1 cellular context compared by ENCODE assay signal in genomic region chr15:89958107-89958805, GRCh38.
TF ChIP-seq lines count a peak whose summit lies in the region.

No MANE protein-coding gene starts in this region.

TF ChIP-seq in HepG2, 621 proteins besides CTCF, POLR2A, EP300 and RAD21 (continued from another document and continues in another):
- TF ChIP-seq, protein P1, sequence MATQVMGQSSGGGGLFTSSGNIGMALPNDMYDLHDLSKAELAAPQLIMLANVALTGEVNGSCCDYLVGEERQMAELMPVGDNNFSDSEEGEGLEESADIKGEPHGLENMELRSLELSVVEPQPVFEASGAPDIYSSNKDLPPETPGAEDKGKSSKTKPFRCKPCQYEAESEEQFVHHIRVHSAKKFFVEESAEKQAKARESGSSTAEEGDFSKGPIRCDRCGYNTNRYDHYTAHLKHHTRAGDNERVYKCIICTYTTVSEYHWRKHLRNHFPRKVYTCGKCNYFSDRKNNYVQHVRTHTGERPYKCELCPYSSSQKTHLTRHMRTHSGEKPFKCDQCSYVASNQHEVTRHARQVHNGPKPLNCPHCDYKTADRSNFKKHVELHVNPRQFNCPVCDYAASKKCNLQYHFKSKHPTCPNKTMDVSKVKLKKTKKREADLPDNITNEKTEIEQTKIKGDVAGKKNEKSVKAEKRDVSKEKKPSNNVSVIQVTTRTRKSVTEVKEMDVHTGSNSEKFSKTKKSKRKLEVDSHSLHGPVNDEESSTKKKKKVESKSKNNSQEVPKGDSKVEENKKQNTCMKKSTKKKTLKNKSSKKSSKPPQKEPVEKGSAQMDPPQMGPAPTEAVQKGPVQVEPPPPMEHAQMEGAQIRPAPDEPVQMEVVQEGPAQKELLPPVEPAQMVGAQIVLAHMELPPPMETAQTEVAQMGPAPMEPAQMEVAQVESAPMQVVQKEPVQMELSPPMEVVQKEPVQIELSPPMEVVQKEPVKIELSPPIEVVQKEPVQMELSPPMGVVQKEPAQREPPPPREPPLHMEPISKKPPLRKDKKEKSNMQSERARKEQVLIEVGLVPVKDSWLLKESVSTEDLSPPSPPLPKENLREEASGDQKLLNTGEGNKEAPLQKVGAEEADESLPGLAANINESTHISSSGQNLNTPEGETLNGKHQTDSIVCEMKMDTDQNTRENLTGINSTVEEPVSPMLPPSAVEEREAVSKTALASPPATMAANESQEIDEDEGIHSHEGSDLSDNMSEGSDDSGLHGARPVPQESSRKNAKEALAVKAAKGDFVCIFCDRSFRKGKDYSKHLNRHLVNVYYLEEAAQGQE (IDR thresholded peaks at IDR 0.05; ENCODE audit: borderline replicate concordance in 1 of 2, low read depth in 1 of 2, low read length in 2 of 2) = no peak
- TF ChIP-seq GATA4 (IDR thresholded peaks at IDR 0.05; ENCODE audit: borderline replicate concordance, low read depth) (no peak), ZNF224 (CRISPR knock-in tag; IDR thresholded peaks at IDR 0.05) (no peak), ZNF253 (CRISPR knock-in tag; IDR thresholded peaks at IDR 0.05; ENCODE audit: borderline replicate concordance) (no peak), NFYC (CRISPR knock-in tag; IDR thresholded peaks at IDR 0.05) (no peak), ZNF660 (CRISPR knock-in tag; IDR thresholded peaks at IDR 0.05; ENCODE audit: borderline replicate concordance, low read depth) (no peak), RXRB (CRISPR knock-in tag; IDR thresholded peaks at IDR 0.05; ENCODE audit: borderline replicate concordance) (no peak), JARID2 (CRISPR knock-in tag; IDR thresholded peaks at IDR 0.05; ENCODE audit: insufficient replicate concordance) (no peak), ZNF788 (CRISPR knock-in tag; IDR thresholded peaks at IDR 0.05; ENCODE audit: borderline replicate concordance) (peak; percentile 62; the same call in 1 of the 2 replicates), RBAK (CRISPR knock-in tag; IDR thresholded peaks at IDR 0.05) (no peak), ZFP62 (CRISPR knock-in tag; IDR thresholded peaks at IDR 0.05) (no peak), ZNF282 (IDR thresholded peaks at IDR 0.05; ENCODE audit: partially characterized antibody) (no peak), HOXA5 (CRISPR knock-in tag; IDR thresholded peaks at IDR 0.05) (no peak), MEF2D (CRISPR knock-in tag; IDR thresholded peaks at IDR 0.05) (no peak), MTF1 (CRISPR knock-in tag; IDR thresholded peaks at IDR 0.05) (no peak), MIER2 (CRISPR knock-in tag; IDR thresholded peaks at IDR 0.05) (no peak), ZNF619 (CRISPR knock-in tag; IDR thresholded peaks at IDR 0.05) (no peak), JUN (CRISPR knock-in tag; IDR thresholded peaks at IDR 0.05) (no peak), ZNF143 (CRISPR knock-in tag; IDR thresholded peaks at IDR 0.05) (peak; percentile 81), ZNF18 (CRISPR knock-in tag; IDR thresholded peaks at IDR 0.05; ENCODE audit: insufficient replicate concordance) (no peak), ATF7 (IDR thresholded peaks at IDR 0.05) (no peak), ATF7 (CRISPR knock-in tag; IDR thresholded peaks at IDR 0.05) (no peak), ZNF17 (CRISPR knock-in tag; IDR thresholded peaks at IDR 0.05) (no peak), STAT5B (CRISPR knock-in tag; IDR thresholded peaks at IDR 0.05) (no peak), ZBTB7A (CRISPR knock-in tag; IDR thresholded peaks at IDR 0.05) (no peak), PHF21A (CRISPR knock-in tag; IDR thresholded peaks at IDR 0.05) (0 out of 2 replicates have a peak, but pooled peaks have one; percentile 26), PHB2 (IDR thresholded peaks at IDR 0.05; ENCODE audit: partially characterized antibody) (no peak), ZMAT3 (CRISPR knock-in tag; conservative IDR thresholded peaks at IDR 0.05) (no peak), ZNF225 (CRISPR knock-in tag; IDR thresholded peaks at IDR 0.05) (no peak), IRF2 (CRISPR knock-in tag; IDR thresholded peaks at IDR 0.05) (no peak), ZNF792 (CRISPR knock-in tag; IDR thresholded peaks at IDR 0.05) (no peak), ATF1 (CRISPR knock-in tag; IDR thresholded peaks at IDR 0.05) (no peak), KDM5B (CRISPR knock-in tag; IDR thresholded peaks at IDR 0.05; ENCODE audit: borderline replicate concordance) (peak; percentile 30; the same call in 1 of the 2 replicates), SOX5 (CRISPR knock-in tag; IDR thresholded peaks at IDR 0.05; ENCODE audit: borderline replicate concordance) (no peak), SPEN (CRISPR knock-in tag; IDR thresholded peaks at IDR 0.05; ENCODE audit: low read depth) (no peak), ZNF883 (CRISPR knock-in tag; IDR thresholded peaks at IDR 0.05; ENCODE audit: not compliant biosample characterization) (no peak), MAF1 (CRISPR knock-in tag; IDR thresholded peaks at IDR 0.05; ENCODE audit: borderline replicate concordance) (no peak), GLI4 (CRISPR knock-in tag; IDR thresholded peaks at IDR 0.05; ENCODE audit: borderline replicate concordance) (no peak), ZFX (CRISPR knock-in tag; IDR thresholded peaks at IDR 0.05; ENCODE audit: low read depth) (peak; percentile 72)
- TF ChIP-seq, protein P2, sequence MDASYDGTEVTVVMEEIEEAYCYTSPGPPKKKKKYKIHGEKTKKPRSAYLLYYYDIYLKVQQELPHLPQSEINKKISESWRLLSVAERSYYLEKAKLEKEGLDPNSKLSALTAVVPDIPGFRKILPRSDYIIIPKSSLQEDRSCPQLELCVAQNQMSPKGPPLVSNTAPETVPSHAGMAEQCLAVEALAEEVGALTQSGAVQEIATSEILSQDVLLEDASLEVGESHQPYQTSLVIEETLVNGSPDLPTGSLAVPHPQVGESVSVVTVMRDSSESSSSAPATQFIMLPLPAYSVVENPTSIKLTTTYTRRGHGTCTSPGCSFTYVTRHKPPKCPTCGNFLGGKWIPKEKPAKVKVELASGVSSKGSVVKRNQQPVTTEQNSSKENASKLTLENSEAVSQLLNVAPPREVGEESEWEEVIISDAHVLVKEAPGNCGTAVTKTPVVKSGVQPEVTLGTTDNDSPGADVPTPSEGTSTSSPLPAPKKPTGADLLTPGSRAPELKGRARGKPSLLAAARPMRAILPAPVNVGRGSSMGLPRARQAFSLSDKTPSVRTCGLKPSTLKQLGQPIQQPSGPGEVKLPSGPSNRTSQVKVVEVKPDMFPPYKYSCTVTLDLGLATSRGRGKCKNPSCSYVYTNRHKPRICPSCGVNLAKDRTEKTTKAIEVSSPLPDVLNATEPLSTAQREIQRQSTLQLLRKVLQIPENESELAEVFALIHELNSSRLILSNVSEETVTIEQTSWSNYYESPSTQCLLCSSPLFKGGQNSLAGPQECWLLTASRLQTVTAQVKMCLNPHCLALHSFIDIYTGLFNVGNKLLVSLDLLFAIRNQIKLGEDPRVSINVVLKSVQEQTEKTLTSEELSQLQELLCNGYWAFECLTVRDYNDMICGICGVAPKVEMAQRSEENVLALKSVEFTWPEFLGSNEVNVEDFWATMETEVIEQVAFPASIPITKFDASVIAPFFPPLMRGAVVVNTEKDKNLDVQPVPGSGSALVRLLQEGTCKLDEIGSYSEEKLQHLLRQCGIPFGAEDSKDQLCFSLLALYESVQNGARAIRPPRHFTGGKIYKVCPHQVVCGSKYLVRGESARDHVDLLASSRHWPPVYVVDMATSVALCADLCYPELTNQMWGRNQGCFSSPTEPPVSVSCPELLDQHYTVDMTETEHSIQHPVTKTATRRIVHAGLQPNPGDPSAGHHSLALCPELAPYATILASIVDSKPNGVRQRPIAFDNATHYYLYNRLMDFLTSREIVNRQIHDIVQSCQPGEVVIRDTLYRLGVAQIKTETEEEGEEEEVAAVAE (CRISPR knock-in tag; IDR thresholded peaks at IDR 0.05; ENCODE audit: borderline replicate concordance) = no peak
- TF ChIP-seq, protein P3, sequence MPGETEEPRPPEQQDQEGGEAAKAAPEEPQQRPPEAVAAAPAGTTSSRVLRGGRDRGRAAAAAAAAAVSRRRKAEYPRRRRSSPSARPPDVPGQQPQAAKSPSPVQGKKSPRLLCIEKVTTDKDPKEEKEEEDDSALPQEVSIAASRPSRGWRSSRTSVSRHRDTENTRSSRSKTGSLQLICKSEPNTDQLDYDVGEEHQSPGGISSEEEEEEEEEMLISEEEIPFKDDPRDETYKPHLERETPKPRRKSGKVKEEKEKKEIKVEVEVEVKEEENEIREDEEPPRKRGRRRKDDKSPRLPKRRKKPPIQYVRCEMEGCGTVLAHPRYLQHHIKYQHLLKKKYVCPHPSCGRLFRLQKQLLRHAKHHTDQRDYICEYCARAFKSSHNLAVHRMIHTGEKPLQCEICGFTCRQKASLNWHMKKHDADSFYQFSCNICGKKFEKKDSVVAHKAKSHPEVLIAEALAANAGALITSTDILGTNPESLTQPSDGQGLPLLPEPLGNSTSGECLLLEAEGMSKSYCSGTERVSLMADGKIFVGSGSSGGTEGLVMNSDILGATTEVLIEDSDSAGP (CRISPR knock-in tag; IDR thresholded peaks at IDR 0.05; ENCODE audit: borderline replicate concordance) = peak; percentile 61; the same call in 1 of the 2 replicates
- TF ChIP-seq, protein P4, sequence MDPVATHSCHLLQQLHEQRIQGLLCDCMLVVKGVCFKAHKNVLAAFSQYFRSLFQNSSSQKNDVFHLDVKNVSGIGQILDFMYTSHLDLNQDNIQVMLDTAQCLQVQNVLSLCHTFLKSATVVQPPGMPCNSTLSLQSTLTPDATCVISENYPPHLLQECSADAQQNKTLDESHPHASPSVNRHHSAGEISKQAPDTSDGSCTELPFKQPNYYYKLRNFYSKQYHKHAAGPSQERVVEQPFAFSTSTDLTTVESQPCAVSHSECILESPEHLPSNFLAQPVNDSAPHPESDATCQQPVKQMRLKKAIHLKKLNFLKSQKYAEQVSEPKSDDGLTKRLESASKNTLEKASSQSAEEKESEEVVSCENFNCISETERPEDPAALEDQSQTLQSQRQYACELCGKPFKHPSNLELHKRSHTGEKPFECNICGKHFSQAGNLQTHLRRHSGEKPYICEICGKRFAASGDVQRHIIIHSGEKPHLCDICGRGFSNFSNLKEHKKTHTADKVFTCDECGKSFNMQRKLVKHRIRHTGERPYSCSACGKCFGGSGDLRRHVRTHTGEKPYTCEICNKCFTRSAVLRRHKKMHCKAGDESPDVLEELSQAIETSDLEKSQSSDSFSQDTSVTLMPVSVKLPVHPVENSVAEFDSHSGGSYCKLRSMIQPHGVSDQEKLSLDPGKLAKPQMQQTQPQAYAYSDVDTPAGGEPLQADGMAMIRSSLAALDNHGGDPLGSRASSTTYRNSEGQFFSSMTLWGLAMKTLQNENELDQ (CRISPR knock-in tag; IDR thresholded peaks at IDR 0.05; ENCODE audit: borderline replicate concordance) = no peak
- TF ChIP-seq, protein P5, sequence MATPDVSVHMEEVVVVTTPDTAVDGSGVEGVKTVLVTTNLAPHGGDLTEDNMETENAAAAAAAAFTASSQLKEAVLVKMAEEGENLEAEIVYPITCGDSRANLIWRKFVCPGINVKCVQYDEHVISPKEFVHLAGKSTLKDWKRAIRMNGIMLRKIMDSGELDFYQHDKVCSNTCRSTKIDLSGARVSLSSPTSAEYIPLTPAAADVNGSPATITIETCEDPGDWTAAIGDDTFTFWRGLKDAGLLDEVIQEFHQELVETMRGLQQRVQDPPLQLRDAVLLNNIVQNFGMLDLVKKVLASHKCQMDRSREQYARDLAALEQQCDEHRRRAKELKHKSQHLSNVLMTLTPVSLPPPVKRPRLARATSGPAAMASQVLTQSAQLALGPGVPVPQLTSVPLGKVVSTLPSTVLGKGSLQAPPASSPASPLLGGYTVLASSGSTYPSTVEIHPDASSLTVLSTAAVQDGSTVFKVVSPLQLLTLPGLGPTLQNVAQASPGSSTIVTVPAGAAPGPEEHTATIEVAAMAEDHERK (CRISPR knock-in tag; IDR thresholded peaks at IDR 0.05; ENCODE audit: low read depth) = no peak
- TF ChIP-seq, protein P6, sequence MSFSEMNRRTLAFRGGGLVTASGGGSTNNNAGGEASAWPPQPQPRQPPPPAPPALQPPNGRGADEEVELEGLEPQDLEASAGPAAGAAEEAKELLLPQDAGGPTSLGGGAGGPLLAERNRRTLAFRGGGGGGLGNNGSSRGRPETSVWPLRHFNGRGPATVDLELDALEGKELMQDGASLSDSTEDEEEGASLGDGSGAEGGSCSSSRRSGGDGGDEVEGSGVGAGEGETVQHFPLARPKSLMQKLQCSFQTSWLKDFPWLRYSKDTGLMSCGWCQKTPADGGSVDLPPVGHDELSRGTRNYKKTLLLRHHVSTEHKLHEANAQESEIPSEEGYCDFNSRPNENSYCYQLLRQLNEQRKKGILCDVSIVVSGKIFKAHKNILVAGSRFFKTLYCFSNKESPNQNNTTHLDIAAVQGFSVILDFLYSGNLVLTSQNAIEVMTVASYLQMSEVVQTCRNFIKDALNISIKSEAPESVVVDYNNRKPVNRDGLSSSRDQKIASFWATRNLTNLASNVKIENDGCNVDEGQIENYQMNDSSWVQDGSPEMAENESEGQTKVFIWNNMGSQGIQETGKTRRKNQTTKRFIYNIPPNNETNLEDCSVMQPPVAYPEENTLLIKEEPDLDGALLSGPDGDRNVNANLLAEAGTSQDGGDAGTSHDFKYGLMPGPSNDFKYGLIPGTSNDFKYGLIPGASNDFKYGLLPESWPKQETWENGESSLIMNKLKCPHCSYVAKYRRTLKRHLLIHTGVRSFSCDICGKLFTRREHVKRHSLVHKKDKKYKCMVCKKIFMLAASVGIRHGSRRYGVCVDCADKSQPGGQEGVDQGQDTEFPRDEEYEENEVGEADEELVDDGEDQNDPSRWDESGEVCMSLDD (CRISPR knock-in tag; IDR thresholded peaks at IDR 0.05; ENCODE audit: borderline replicate concordance) = no peak
- TF ChIP-seq, protein P7, sequence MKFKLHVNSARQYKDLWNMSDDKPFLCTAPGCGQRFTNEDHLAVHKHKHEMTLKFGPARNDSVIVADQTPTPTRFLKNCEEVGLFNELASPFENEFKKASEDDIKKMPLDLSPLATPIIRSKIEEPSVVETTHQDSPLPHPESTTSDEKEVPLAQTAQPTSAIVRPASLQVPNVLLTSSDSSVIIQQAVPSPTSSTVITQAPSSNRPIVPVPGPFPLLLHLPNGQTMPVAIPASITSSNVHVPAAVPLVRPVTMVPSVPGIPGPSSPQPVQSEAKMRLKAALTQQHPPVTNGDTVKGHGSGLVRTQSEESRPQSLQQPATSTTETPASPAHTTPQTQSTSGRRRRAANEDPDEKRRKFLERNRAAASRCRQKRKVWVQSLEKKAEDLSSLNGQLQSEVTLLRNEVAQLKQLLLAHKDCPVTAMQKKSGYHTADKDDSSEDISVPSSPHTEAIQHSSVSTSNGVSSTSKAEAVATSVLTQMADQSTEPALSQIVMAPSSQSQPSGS (CRISPR knock-in tag; IDR thresholded peaks at IDR 0.05) = 0 out of 2 replicates have a peak, but pooled peaks have one; percentile 29
- TF ChIP-seq, protein P8, sequence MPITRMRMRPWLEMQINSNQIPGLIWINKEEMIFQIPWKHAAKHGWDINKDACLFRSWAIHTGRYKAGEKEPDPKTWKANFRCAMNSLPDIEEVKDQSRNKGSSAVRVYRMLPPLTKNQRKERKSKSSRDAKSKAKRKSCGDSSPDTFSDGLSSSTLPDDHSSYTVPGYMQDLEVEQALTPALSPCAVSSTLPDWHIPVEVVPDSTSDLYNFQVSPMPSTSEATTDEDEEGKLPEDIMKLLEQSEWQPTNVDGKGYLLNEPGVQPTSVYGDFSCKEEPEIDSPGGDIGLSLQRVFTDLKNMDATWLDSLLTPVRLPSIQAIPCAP (CRISPR knock-in tag; IDR thresholded peaks at IDR 0.05; ENCODE audit: low read depth) = no peak
